ENCODE assay signal across 16 cellular contexts in the genomic region with DNA sequence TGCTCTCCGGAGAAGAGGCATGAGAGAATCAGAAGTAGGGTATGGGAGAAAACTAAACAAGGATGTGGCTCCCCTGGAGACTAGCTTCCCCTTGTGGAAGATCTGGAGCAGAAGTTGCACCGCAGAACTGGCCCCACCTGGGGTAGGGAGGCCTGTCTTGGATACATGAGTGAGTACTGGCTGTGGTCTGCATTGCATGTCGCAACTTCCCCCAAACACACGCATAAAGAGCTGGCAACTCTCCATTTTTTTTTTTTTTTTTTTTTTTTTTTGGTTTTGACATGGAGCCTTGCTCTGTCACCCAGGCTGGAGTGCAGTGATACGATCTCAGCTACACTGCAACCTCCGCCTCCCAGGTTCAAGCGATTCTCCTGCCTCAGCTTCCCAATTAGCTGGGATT.
DNase-seq lines count a peak whose midpoint lies in the region; ATAC-seq and TF ChIP-seq lines count a peak whose summit lies in the region.
"Had no signal": no experiment of that assay in that cellular context is flagged by ENCODE, and none has a peak within 500 bp of the region (broad histone marks: within the 10 kb centered on the region; RNA-seq: fewer than 3 reads in every experiment).

No MANE protein-coding gene starts in this region.

- DNase-seq in Right ventricle myocardium superior (peak; percentile 51), cardiac septum (ENCODE audit: low spot score) (no peak), NOMO-1 treated with DMSO at 0.1 percent for 48 hours (lab: John Stamatoyannopoulos, UW; ENCODE audit: unreplicated experiment) (peak; percentile 93), fibroblast of mammary gland (ENCODE audit: low read depth) (peak; percentile 31), tibial nerve (ENCODE audit: low spot score in 2 of 2) (peak; percentile 16 to 34), GM13977 (ENCODE audit: low spot score) (no peak), glutamatergic neuron (no peak), NCI-H2081 (lab: John Stamatoyannopoulos, UW) (no peak)
- DNase-seq: activated B cell treated with CpG ODN at 0.5 μM for 24 hours; CD8-positive, alpha-beta T cell; cerebellar nuclear complex; GOT3; NCI-H2107; spleen had no signal

- intact Hi-C loops in Right ventricle myocardium superior (cut with DNase I) = no loop called here
- intact Hi-C loops in cardiac septum (cut with DNase I) = no loop called here

- peaks cover 4% of the 10 kb centered on the region for H3K36me3 Mint-ChIP-seq in glutamatergic neuron (ENCODE audit: unreplicated experiment)
- H3K36me3 Mint-ChIP-seq: CD8-positive, alpha-beta T cell; stimulated activated memory B cell treated with anti-CD40 and anti-IgM and Interleukin-4, amounts not matched to agents 10 μg/mL and 1 μg/mL and 100 μg/mL, for 72 hours had no signal

- H3K27ac Mint-ChIP-seq in glutamatergic neuron (ENCODE audit: unreplicated experiment) = no peak overlapping the region
- H3K27ac Mint-ChIP-seq: activated B cell treated with CpG ODN at 0.5 μM for 24 hours; CD8-positive, alpha-beta T cell; stimulated activated memory B cell treated with anti-CD40 and anti-IgM and Interleukin-4, amounts not matched to agents 10 μg/mL and 1 μg/mL and 100 μg/mL, for 72 hours had no signal

- H3K4me1 ChIP-seq in tibial nerve = peaks cover 0 to 9% (median 0%) of the 10 kb centered on the region in 4 donors

- H3K4me3 Mint-ChIP-seq in glutamatergic neuron (ENCODE audit: unreplicated experiment) = no peak overlapping the region
- H3K4me3 Mint-ChIP-seq: activated B cell treated with CpG ODN at 0.5 μM for 24 hours; CD8-positive, alpha-beta T cell; stimulated activated memory B cell treated with anti-CD40 and anti-IgM and Interleukin-4, amounts not matched to agents 10 μg/mL and 1 μg/mL and 100 μg/mL, for 72 hours had no signal

- WGBS in tibial nerve, 2 donors = 79 to 83% methylated on average over 7 of the region's 7 CpGs

- no peak overlapping the region for H3K4me3 ChIP-seq in fibroblast of mammary gland (ENCODE audit: control insufficient read depth, low read depth, low read length)
- no peak overlapping the region for H3K4me3 ChIP-seq in tibial nerve
- H3K4me3 ChIP-seq: spleen had no signal

- peak; percentile 43 for ATAC-seq in Right ventricle myocardium superior (ENCODE audit: poor library complexity)
- ATAC-seq: CD8-positive, alpha-beta T cell; left colon; stimulated activated memory B cell treated with anti-CD40 and anti-IgM and Interleukin-4, amounts not matched to agents 10 μg/mL and 1 μg/mL and 100 μg/mL, for 72 hours had no signal

- TF ChIP-seq EP300 in tibial nerve (IDR thresholded peaks at IDR 0.05) = peak in 1 of 2 donors; percentile 49

- peaks cover 6% of the 10 kb centered on the region for H3K9me3 Mint-ChIP-seq in glutamatergic neuron (ENCODE audit: unreplicated experiment)
- H3K9me3 Mint-ChIP-seq: CD8-positive, alpha-beta T cell had no signal

- TF ChIP-seq POLR2A in tibial nerve (IDR thresholded peaks at IDR 0.05) = no peak

- H3K27ac ChIP-seq in tibial nerve = no peak overlapping the region
- H3K27ac ChIP-seq: spleen had no signal

- peaks cover 0 to 11% of the 10 kb centered on the region in 2 donors for H3K27me3 ChIP-seq in tibial nerve

- no peaks in the 10 kb centered on the region for H3K9me3 ChIP-seq in tibial nerve
- H3K9me3 ChIP-seq: spleen had no signal

- TF ChIP-seq CTCF in fibroblast of mammary gland (conservative IDR thresholded peaks at IDR 0.05; ENCODE audit: control insufficient read depth, insufficient read depth, low read depth, low read length) = no peak
- TF ChIP-seq CTCF in tibial nerve (IDR thresholded peaks at IDR 0.05) = no peak
- TF ChIP-seq CTCF in GM13977 (IDR thresholded peaks at IDR 0.05; ENCODE audit: extremely low read depth, insufficient read depth, missing control alignments) = no peak
- TF ChIP-seq CTCF in glutamatergic neuron (IDR thresholded peaks at IDR 0.05; ENCODE audit: partially characterized antibody, unreplicated experiment) = no peak

- H3K4me1 Mint-ChIP-seq in glutamatergic neuron (ENCODE audit: low read depth, unreplicated experiment) = peaks cover 12% of the 10 kb centered on the region

- no peaks in the 10 kb centered on the region for H3K27me3 Mint-ChIP-seq in glutamatergic neuron (ENCODE audit: unreplicated experiment)

- in situ Hi-C loops in GM13977 (cut with MboI; ENCODE audit: low pct_unique_long_range_greater_than_20kb, low sequenced_read_pairs, unreplicated experiment) = loop anchor here (10.0 kb wide), 1 partner anchor 172 kb away; no protein-coding TSS in a partner anchor

- H3K36me3 ChIP-seq in tibial nerve = no peaks in the 10 kb centered on the region
- H3K36me3 ChIP-seq: spleen had no signal

Comparison
In these comparisons a context has a peak if more than half of its experiments do, and no peak if none do; other contexts are left out.
1. DNase-seq: peak in Right ventricle myocardium superior (single experiment), NOMO-1 treated with DMSO at 0.1 percent for 48 hours (single experiment), fibroblast of mammary gland (single experiment) and tibial nerve (2 of 2); none in cardiac septum (single experiment), GM13977 (single experiment), glutamatergic neuron (single experiment) and NCI-H2081 (0 of 2).